Comparison of ENCODE assay signal across 19 cellular contexts in the genomic region with DNA sequence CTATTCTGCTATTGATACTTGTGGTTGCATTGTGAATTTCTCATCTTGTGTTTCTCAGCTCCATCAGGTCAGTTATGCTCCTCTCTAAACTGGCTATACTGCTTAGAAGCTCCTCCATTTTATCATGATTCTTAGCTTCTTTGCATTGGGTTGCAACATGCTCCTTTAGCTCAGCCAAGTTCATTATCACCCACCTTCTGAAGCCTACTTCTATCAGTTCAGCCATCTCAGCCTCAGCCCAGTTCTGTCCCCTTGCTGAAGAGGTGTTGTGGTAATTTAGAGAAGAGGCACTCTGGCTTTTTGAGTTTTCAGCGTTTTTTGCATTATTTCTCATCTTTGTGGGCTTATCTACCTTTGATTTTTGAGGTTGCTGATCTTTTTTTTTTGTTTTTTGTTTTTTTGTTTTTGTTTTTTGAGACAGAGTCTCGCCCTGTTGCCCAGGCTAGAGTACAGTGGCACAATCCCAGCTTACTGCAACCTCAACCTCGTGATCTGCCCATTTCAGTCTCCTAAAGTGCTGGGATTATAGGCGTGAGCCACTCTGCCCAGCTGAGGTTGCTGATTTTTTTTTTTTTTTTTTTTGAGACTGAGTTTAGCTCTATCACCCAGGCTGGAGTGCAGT. TPM values are rescaled to one million over a fixed set of nuclear protein-coding genes. Genes with fewer than 3 reads are reported as not detected.
DNase-seq lines count a peak whose midpoint lies in the region; ATAC-seq, FAIRE-seq and TF ChIP-seq lines count a peak whose summit lies in the region.
"Had no signal": no experiment of that assay in that cellular context is flagged by ENCODE, and none has a peak within 500 bp of the region (broad histone marks: within the 10 kb centered on the region; RNA-seq: fewer than 3 reads in every experiment).

No MANE protein-coding gene starts in this region.

- FAIRE-seq in K562 (lab: Jason Lieb, UNC), result peak; percentile 52
- FAIRE-seq: astrocyte, HepG2 had no signal

- TF ChIP-seq EP300 in K562 (IDR thresholded peaks at IDR 0.05; ENCODE audit: low read length), result peak; percentile 60; the same call in 1 of the 2 replicates

- DNase-seq in CD4-positive, CD25-positive, alpha-beta regulatory T cell, result no peak
- DNase-seq in CD8-positive, alpha-beta memory T cell, result no peak
- DNase-seq in K562 (ENCODE audit: extremely low read depth in 1 of 4, low spot score in 3 of 4) (peak in 1 of 4 experiments; percentile 50), natural killer cell (no peak), ACHN (no peak), spleen (no peak), SK-N-DZ (ENCODE audit: low spot score) (no peak)
- DNase-seq: activated CD4-positive, alpha-beta T cell treated with anti-CD3 and anti-CD28 coated beads for 1 hour; activated naive CD8-positive, alpha-beta T cell treated with anti-CD3 and anti-CD28 coated beads, Interleukin-2, amount 10 ng/mL, durations not matched to agents 7 days and 5 days; gastrocnemius medialis; mammary epithelial cell; stimulated activated CD4-positive, alpha-beta T cell treated with anti-CD3 and anti-CD28 coated beads, Interleukin-1b, Interleukin-23, amount 100 ng/mL, for 48 hours; upper lobe of left lung had no signal

- no peak overlapping the region for H3K27ac ChIP-seq in CD4-positive, CD25-positive, alpha-beta regulatory T cell (ENCODE audit: insufficient read depth, low read length, poor library complexity, severe bottlenecking)
- H3K27ac ChIP-seq in CD8-positive, alpha-beta memory T cell (ENCODE audit: low read depth, low read length), result no peak overlapping the region
- H3K27ac ChIP-seq in K562 (ENCODE audit: extremely low read depth, low read depth, low read length) (peak overlapping the region; percentile 11; the same call in 1 of the 3 replicates), spleen (no peak overlapping the region)
- H3K27ac ChIP-seq: RWPE1, SK-N-MC, skin epidermis had no signal

- no peaks in the 10 kb centered on the region for H3K27me3 ChIP-seq in CD4-positive, CD25-positive, alpha-beta regulatory T cell (ENCODE audit: control insufficient read depth, insufficient read depth, low read length)
- no peaks in the 10 kb centered on the region for H3K27me3 ChIP-seq in CD8-positive, alpha-beta memory T cell (ENCODE audit: insufficient read depth, low read length, poor library complexity, severe bottlenecking)
- H3K27me3 ChIP-seq in K562 (ENCODE audit: control insufficient read depth in 2 of 2, insufficient read depth in 2 of 2, low read length in 2 of 2) (no peaks in the 10 kb centered on the region), spleen (replicated peaks in 1 of 7) (no peaks in the 10 kb centered on the region)
- H3K27me3 ChIP-seq: gastrocnemius medialis, upper lobe of left lung had no signal

- no TSS peak for BruUV-seq in K562 (replicated peaks; lab: Mats Ljungman, UMichigan)

- no peaks in the 10 kb centered on the region for H3K9me1 ChIP-seq in K562 (ENCODE audit: control insufficient read depth, insufficient read depth, low read length)

- H3K4me1 Mint-ChIP-seq in CD4-positive, CD25-positive, alpha-beta regulatory T cell, result peaks cover 35 to 96% (median 62%) of the 10 kb centered on the region in 4 donors
- H3K4me1 Mint-ChIP-seq in CD8-positive, alpha-beta memory T cell, result peaks cover 78 to 95% (median 91%) of the 10 kb centered on the region in 3 donors
- peaks cover 74 to 78% of the 10 kb centered on the region in 2 donors for H3K4me1 Mint-ChIP-seq in natural killer cell

- no peak overlapping the region for H2AFZ ChIP-seq in K562 (ENCODE audit: low read depth, low read length)

- peaks cover 17% of the 10 kb centered on the region for H3K36me3 ChIP-seq in CD4-positive, CD25-positive, alpha-beta regulatory T cell (ENCODE audit: control insufficient read depth, insufficient read depth, low read length)
- no peaks in the 10 kb centered on the region for H3K36me3 ChIP-seq in CD8-positive, alpha-beta memory T cell (ENCODE audit: insufficient read depth, low read length)
- H3K36me3 ChIP-seq in K562 (ENCODE audit: control insufficient read depth, insufficient read depth, low read length), result no peaks in the 10 kb centered on the region
- peaks cover 0 to 9% (median 0%) of the 10 kb centered on the region in 6 donors for H3K36me3 ChIP-seq in spleen
- H3K36me3 ChIP-seq: gastrocnemius medialis, upper lobe of left lung had no signal

- ATAC-seq in CD4-positive, CD25-positive, alpha-beta regulatory T cell (ENCODE audit: low read depth in 2 of 2), result no peak
- peak; percentile 81 for ATAC-seq in K562
- peak in 1 of 3 donors; percentile 40 for ATAC-seq in natural killer cell
- ATAC-seq: gastrocnemius medialis, HepG2 had no signal

- POLR2A ChIA-PET in CD8-positive, alpha-beta memory T cell (lab: Charles Lee), result no interaction called here
- POLR2A ChIA-PET in K562 (lab: Yijun Ruan, JAX), result interaction anchor here (0.6 to 0.8 kb wide), 2 partner anchors 16 to 548 kb away, joined by 3 read pairs; no protein-coding TSS in a partner anchor

- H3K4me2 ChIP-seq in K562 (ENCODE audit: insufficient read depth, low read length), result peak overlapping the region; percentile 3; the same call in 1 of the 2 replicates

- H3K9me3 ChIP-seq in CD4-positive, CD25-positive, alpha-beta regulatory T cell (ENCODE audit: control insufficient read depth in 2 of 2, low read length in 2 of 2), result no peaks in the 10 kb centered on the region
- H3K9me3 ChIP-seq in CD8-positive, alpha-beta memory T cell (ENCODE audit: low read length), result no peaks in the 10 kb centered on the region
- H3K9me3 ChIP-seq in K562 (replicated peaks; ENCODE audit: control insufficient read depth, insufficient read depth, low read depth, low read length) (no peaks in the 10 kb centered on the region), spleen (no peaks in the 10 kb centered on the region)
- H3K9me3 ChIP-seq: gastrocnemius medialis, upper lobe of left lung had no signal

- H3K27ac Mint-ChIP-seq in CD4-positive, CD25-positive, alpha-beta regulatory T cell, result peak overlapping the region; percentile 43 to 70 (median 50)
- peak overlapping the region in 5 of 8 donors; percentile 28 to 74 (median 42) for H3K27ac Mint-ChIP-seq in CD8-positive, alpha-beta memory T cell
- peak overlapping the region; percentile 20 to 73 for H3K27ac Mint-ChIP-seq in natural killer cell
- H3K27ac Mint-ChIP-seq: activated naive CD8-positive, alpha-beta T cell treated with anti-CD3 and anti-CD28 coated beads, Interleukin-2, amount 10 ng/mL, durations not matched to agents 7 days and 5 days; T-helper 1 cell treated with Interleukin-12 subunit alpha and Interleukin-12 subunit beta and Interleukin-4 antibody, amounts not matched to agents 30 μg/mL and 1 μg/mL, for 36 hours had no signal

- H3K79me2 ChIP-seq in K562 (ENCODE audit: control insufficient read depth, insufficient read depth, low read length), result peaks cover 56% of the 10 kb centered on the region

- in situ Hi-C loops in K562 (cut with MboI), result no loop called here
- in situ Hi-C loops in ACHN (cut with HindIII; ENCODE audit: low pct_ligation_motif_present, low pct_unique_long_range_greater_than_20kb, low sequenced_read_pairs), result no loop called here

- no peaks in the 10 kb centered on the region for H3K27me3 Mint-ChIP-seq in CD4-positive, CD25-positive, alpha-beta regulatory T cell
- no peaks in the 10 kb centered on the region for H3K27me3 Mint-ChIP-seq in CD8-positive, alpha-beta memory T cell
- H3K27me3 Mint-ChIP-seq in natural killer cell (ENCODE audit: low read depth in 2 of 2), result no peaks in the 10 kb centered on the region
- H3K27me3 Mint-ChIP-seq: activated naive CD8-positive, alpha-beta T cell treated with anti-CD3 and anti-CD28 coated beads, Interleukin-2, amount 10 ng/mL, durations not matched to agents 7 days and 5 days had no signal

- intact Hi-C loops in K562 (cut with micrococcal nuclease) (no loop called here), natural killer cell (cut with micrococcal nuclease) (no loop called here), spleen (cut with DNase I; ENCODE audit: low total_unique reads) (no loop called here)

- no peak for TF ChIP-seq CTCF in K562 (IDR thresholded peaks at IDR 0.05 in 2 of 3, conservative IDR thresholded peaks at IDR 0.05 in 1 of 3; ENCODE audit: insufficient read depth in 2 of 3, low read depth in 1 of 3, low read length in 3 of 3)
- no peak for TF ChIP-seq CTCF in natural killer cell (IDR thresholded peaks at IDR 0.05)
- TF ChIP-seq CTCF in spleen (IDR thresholded peaks at IDR 0.05 in 8 of 11, conservative IDR thresholded peaks at IDR 0.05 in 3 of 11), result no peak

- peak overlapping the region; percentile 19 for H3K4me3 ChIP-seq in CD4-positive, CD25-positive, alpha-beta regulatory T cell (ENCODE audit: low read depth, low read length)
- H3K4me3 ChIP-seq in CD8-positive, alpha-beta memory T cell (ENCODE audit: low read length), result no peak overlapping the region
- no peak overlapping the region for H3K4me3 ChIP-seq in K562
- no peak overlapping the region for H3K4me3 ChIP-seq in spleen
- H3K4me3 ChIP-seq: gastrocnemius medialis, SK-N-MC, skin epidermis, upper lobe of left lung had no signal

- CTCF ChIA-PET in CD8-positive, alpha-beta memory T cell (lab: Charles Lee), result no interaction called here
- CTCF ChIA-PET in K562 (lab: Yijun Ruan, JAX; ENCODE audit: low intra/inter-chr PET ratio), result no interaction called here

- H4K20me1 ChIP-seq in K562 (replicated peaks; ENCODE audit: control insufficient read depth, insufficient read depth, low read length), result no peaks in the 10 kb centered on the region

- TF ChIP-seq RAD21 in K562 (CRISPR knock-in tag; conservative IDR thresholded peaks at IDR 0.05 in 1 of 2, IDR thresholded peaks at IDR 0.05 in 1 of 2), result no peak

- H3K36me3 Mint-ChIP-seq in CD4-positive, CD25-positive, alpha-beta regulatory T cell, result peaks cover 27% of the 10 kb centered on the region
- H3K36me3 Mint-ChIP-seq in CD8-positive, alpha-beta memory T cell, result peaks cover 5 to 36% (median 5%) of the 10 kb centered on the region in 3 donors
- no peaks in the 10 kb centered on the region for H3K36me3 Mint-ChIP-seq in natural killer cell

- H3K4me3 Mint-ChIP-seq in CD4-positive, CD25-positive, alpha-beta regulatory T cell, result peak overlapping the region in 3 of 4 donors; percentile 44 to 71 (median 53)
- H3K4me3 Mint-ChIP-seq in CD8-positive, alpha-beta memory T cell, result peak overlapping the region in 5 of 7 donors; percentile 33 to 58 (median 45)
- H3K4me3 Mint-ChIP-seq in natural killer cell, result peak overlapping the region; percentile 4
- H3K4me3 Mint-ChIP-seq: activated naive CD8-positive, alpha-beta T cell treated with anti-CD3 and anti-CD28 coated beads, Interleukin-2, amount 10 ng/mL, durations not matched to agents 7 days and 5 days; T-helper 1 cell treated with Interleukin-12 subunit alpha and Interleukin-12 subunit beta and Interleukin-4 antibody, amounts not matched to agents 30 μg/mL and 1 μg/mL, for 36 hours had no signal

- H3K9me3 Mint-ChIP-seq in CD4-positive, CD25-positive, alpha-beta regulatory T cell, result peaks cover 0 to 5% (median 0%) of the 10 kb centered on the region in 7 donors
- H3K9me3 Mint-ChIP-seq in CD8-positive, alpha-beta memory T cell, result peaks cover 0 to under 1% (median 0%) of the 10 kb centered on the region in 5 donors
- no peaks in the 10 kb centered on the region for H3K9me3 Mint-ChIP-seq in natural killer cell

- TF ChIP-seq POLR2A in K562 (conservative IDR thresholded peaks at IDR 0.05), result no peak
- no peak for TF ChIP-seq POLR2A in spleen (IDR thresholded peaks at IDR 0.05)

- H3K9ac ChIP-seq in K562 (ENCODE audit: insufficient read depth in 1 of 2, low read depth in 2 of 2, low read length in 2 of 2), result no peak overlapping the region

- H3K4me1 ChIP-seq in CD4-positive, CD25-positive, alpha-beta regulatory T cell (ENCODE audit: control insufficient read depth, insufficient read depth, low read length, poor library complexity, severe bottlenecking), result peaks cover 28% of the 10 kb centered on the region
- peaks cover 26% of the 10 kb centered on the region for H3K4me1 ChIP-seq in CD8-positive, alpha-beta memory T cell (ENCODE audit: insufficient read depth, low read length)
- H3K4me1 ChIP-seq in K562 (replicated peaks in 1 of 2; ENCODE audit: control insufficient read depth in 2 of 2, insufficient read depth in 2 of 2, low read length in 2 of 2) (peaks cover 6 to 9% of the 10 kb centered on the region in 2 experiments; a peak in 3 of 5 replicates), spleen (peaks cover 3 to 78% (median 49%) of the 10 kb centered on the region in 6 donors)

- 55% methylated on average over 4 of the region's 4 CpGs for WGBS in K562 (ENCODE audit: insufficient coverage, low coverage, missing lambda C conversion rate)
- WGBS in spleen, 5 donors, result 68 to 88% (median 82%) methylated on average over 4 of the region's 4 CpGs

RNA-seq across cellular contexts. Expression of gene ANKRD12, which starts 36.0 kb away (rescaled TPM):
- 200 TPM for total RNA-seq in CD4-positive, CD25-positive, alpha-beta regulatory T cell
- polyA plus RNA-seq in CD4-positive, CD25-positive, alpha-beta regulatory T cell, result 10 to 100 TPM; 28.2 to 41.9 (median 37.0) TPM
- 10 to 100 TPM; 66.6 to 67.6 TPM for total RNA-seq in CD8-positive, alpha-beta memory T cell
- polyA plus RNA-seq in CD8-positive, alpha-beta memory T cell, result 109 TPM
- 17.5 and 89.7 TPM in 2 replicates for total RNA-seq in K562 (2011; cell fraction: chromatin; rRNA removed; ENCODE audit: low replicate concordance)
- total RNA-seq in K562 (2011; cell fraction: nucleolus; rRNA removed), result 16.0 and 17.8 TPM in 2 replicates
- 20.1 and 30.6 TPM in 2 replicates for total RNA-seq in K562 (2011; cell fraction: nucleoplasm; rRNA removed)
- total RNA-seq in K562 (2014; rRNA removed) (15.9 and 24.7 TPM in 2 replicates), K562 (2014; rRNA removed; fragmentation: Illumina TruSeq; extraction: Trizol) (23.6 and 29.9 TPM in 2 replicates), K562 (2015; rRNA removed; fragmentation: Illumina TruSeq; extraction: Trizol) (24.7 and 28.2 TPM in 2 replicates), K562 (2021) (24.2 and 25.4 TPM in 2 replicates), natural killer cell (100 to 1,000 TPM; 136 to 148 (median 141) TPM), spleen (100 to 1,000 TPM in 4 of 7 donors, 10 to 100 TPM in 3; 73.2 to 122 (median 100) TPM)
- polyA plus RNA-seq in K562 (2011; rRNA removed) (10.7 and 11.8 TPM in 2 replicates), K562 (2014; fragmentation: Illumina TruSeq; extraction: Trizol) (9.5 and 16.0 TPM in 2 replicates), K562 (2014; fragmentation: Nextera tagmentation; extraction: Ambion mirVana) (10 to 100 TPM; 12.3 to 15.7 TPM), K562 (2014; rRNA removed) (5.8 and 6.6 TPM in 2 replicates), spleen (10 to 100 TPM in 2 of 3 donors, 1 to 10 TPM in 1; 7.6 to 35.4 (median 15.9) TPM)
- 1.3 and 3.0 TPM in 2 replicates for polyA plus RNA-seq in K562 (2011; cell fraction: cytosol; rRNA removed)
- polyA plus RNA-seq in K562 (2011; cell fraction: nucleus; rRNA removed), result 18.0 and 18.6 TPM in 2 replicates
- 10.7 and 12.0 TPM in 2 replicates for polyA plus RNA-seq in K562 (2012)
- polyA minus RNA-seq in K562 (2011; rRNA and poly(A)+ RNA removed), result 88.7 and 115 TPM in 2 replicates
- polyA minus RNA-seq in K562 (2011; cell fraction: cytosol; rRNA and poly(A)+ RNA removed), result 21.7 and 26.1 TPM in 2 replicates
- 29.1 and 58.8 TPM in 2 replicates for polyA minus RNA-seq in K562 (2011; cell fraction: nucleus; rRNA and poly(A)+ RNA removed)
- 3.0 and 3.4 TPM in 2 replicates for polyA plus RNA-seq in SK-N-DZ (2014; cell fraction: cytosol; rRNA removed)
- 7.9 and 11.4 TPM in 2 replicates for polyA plus RNA-seq in SK-N-DZ (2014; cell fraction: nucleus; rRNA removed)
